ENCODE assay signal across 15 cellular contexts in genomic region chr10:5461914-5462840, GRCh38. TPM values are rescaled to one million over a fixed set of nuclear protein-coding genes. Genes with fewer than 3 reads are reported as not detected.
DNase-seq lines count a peak whose midpoint lies in the region; ATAC-seq and TF ChIP-seq lines count a peak whose summit lies in the region.
"Had no signal": no experiment of that assay in that cellular context is flagged by ENCODE, and none has a peak within 500 bp of the region (broad histone marks: within the 10 kb centered on the region; RNA-seq: fewer than 3 reads in every experiment).

No MANE protein-coding gene starts in this region.

- H3K4me3 ChIP-seq in AG10803 (ENCODE audit: low read length) = peak overlapping the region; percentile 26
- H3K4me3 ChIP-seq in mesodermal cell (ENCODE audit: extremely low read depth, insufficient read depth, low read length, poor library complexity, severe bottlenecking) = no peak overlapping the region
- H3K4me3 ChIP-seq: heart right ventricle, lower lobe of right lung, thoracic aorta had no signal

- H3K9me3 ChIP-seq in mesodermal cell (ENCODE audit: control insufficient read depth, low read length) = no peaks in the 10 kb centered on the region
- H3K9me3 ChIP-seq: heart right ventricle, lower lobe of right lung, thoracic aorta had no signal

- 89 to 91% methylated on average over 12 to 15 of the region's 17 CpGs for WGBS in mesodermal cell (ENCODE audit: insufficient coverage in 2 of 2), 2 experiments

- H3K27ac ChIP-seq in RWPE1 (peak overlapping the region; percentile 63), mesodermal cell (ENCODE audit: low read depth, low read length, severe bottlenecking) (peak overlapping the region; percentile 12)
- H3K27ac ChIP-seq: heart right ventricle, lower lobe of right lung had no signal

- POLR2A ChIA-PET in RWPE1 (lab: Yijun Ruan, JAX; ENCODE audit: low non-redundant PET) = no interaction called here

- CTCF ChIA-PET in RWPE1 (lab: Yijun Ruan, JAX) = interaction anchor here (0.5 to 2.1 kb wide), 2 partner anchors 161 to 1527 kb away, joined by 3 to 14 read pairs; no protein-coding TSS in a partner anchor

- peaks cover 45% of the 10 kb centered on the region for H3K36me3 ChIP-seq in mesodermal cell (ENCODE audit: control insufficient read depth, insufficient read depth, low read length)

- peaks cover 19% of the 10 kb centered on the region for H3K4me1 ChIP-seq in mesodermal cell (ENCODE audit: control insufficient read depth, insufficient read depth, low read length, poor library complexity, severe bottlenecking)

- peak; percentile 61 for DNase-seq in AG10803 (ENCODE audit: low read depth)
- no peak for DNase-seq in RWPE1 (ENCODE audit: low spot score)
- peak; percentile 19 for DNase-seq in dermis blood vessel endothelial cell
- DNase-seq in activated gamma-delta T cell (lab: John Stamatoyannopoulos, UW) = no peak
- DNase-seq in activated CD4-positive, alpha-beta T cell treated with anti-CD3 and anti-CD28 coated beads, Interleukin-2, amount 50 U/mL, for 4 hours = no peak
- DNase-seq: heart right ventricle, lower lobe of right lung, NCI-H510A, SHP77 treated with DMSO at 0.1 percent for 48 hours had no signal

- no peak for TF ChIP-seq CTCF in AG10803 (conservative IDR thresholded peaks at IDR 0.05; ENCODE audit: low read length)
- no peak for TF ChIP-seq CTCF in RWPE1 (conservative IDR thresholded peaks at IDR 0.05; ENCODE audit: low read depth)

- no peak for ATAC-seq in GM19395 (IDR thresholded peaks at IDR 0.05; ENCODE audit: unreplicated experiment)
- no peak for ATAC-seq in HG02588 (IDR thresholded peaks at IDR 0.05; ENCODE audit: unreplicated experiment)
- ATAC-seq: heart right ventricle, lower lobe of right lung had no signal

RNA-seq across cellular contexts. Expression of gene CALML5, which starts 37.2 kb away (rescaled TPM):
- total RNA-seq in dermis blood vessel endothelial cell = not detected in 2 replicates
- not detected for polyA plus RNA-seq in mesodermal cell (2013, experiment 1 of 2)
- not detected for polyA plus RNA-seq in mesodermal cell (2013, experiment 2 of 2)
- total RNA-seq: Daoy, heart right ventricle, lower lobe of right lung had no signal
- polyA plus RNA-seq: AG04450, heart right ventricle had no signal

RNA-seq across cellular contexts. Expression of gene NET1, which starts 49.8 kb away (rescaled TPM):
- total RNA-seq in dermis blood vessel endothelial cell = 21.1 and 34.8 TPM in 2 replicates
- 45.6 TPM for polyA plus RNA-seq in mesodermal cell (2013, experiment 1 of 2)
- 36.8 TPM for polyA plus RNA-seq in mesodermal cell (2013, experiment 2 of 2)

RNA-seq across cellular contexts. Expression of gene TUBAL3, which starts 57.5 kb away (rescaled TPM):
- 0.28 and 0.34 TPM in 2 replicates for total RNA-seq in dermis blood vessel endothelial cell
- not detected for polyA plus RNA-seq in mesodermal cell (2013, experiment 1 of 2)
- polyA plus RNA-seq in mesodermal cell (2013, experiment 2 of 2) = not detected
- total RNA-seq: lower lobe of right lung, thoracic aorta had no signal
- polyA plus RNA-seq: AG04450 had no signal

Comparison
In these comparisons a context has a peak if more than half of its experiments do, and no peak if none do; other contexts are left out.
1. DNase-seq: peak in AG10803 (single experiment) and dermis blood vessel endothelial cell (single experiment); none in RWPE1 (single experiment), activated gamma-delta T cell (single experiment) and activated CD4-positive, alpha-beta T cell treated with anti-CD3 and anti-CD28 coated beads, Interleukin-2, amount 50 U/mL, for 4 hours (0 of 2).